ENCODE assay signal across 19 cellular contexts in genomic region chr10:96092999-96093767, GRCh38. TPM values are rescaled to one million over a fixed set of nuclear protein-coding genes. Genes with fewer than 3 reads are reported as not detected.
DNase-seq lines count a peak whose midpoint lies in the region; ATAC-seq, FAIRE-seq and TF ChIP-seq lines count a peak whose summit lies in the region.
"Had no signal": no experiment of that assay in that cellular context is flagged by ENCODE, and none has a peak within 500 bp of the region (broad histone marks: within the 10 kb centered on the region; RNA-seq: fewer than 3 reads in every experiment).

No MANE protein-coding gene starts in this region.

- CTCF ChIA-PET in K562 (lab: Yijun Ruan, JAX; ENCODE audit: low intra/inter-chr PET ratio), result no interaction called here

- H3K9ac ChIP-seq in DND-41 (ENCODE audit: low read depth, low read length) (no peak overlapping the region), K562 (ENCODE audit: insufficient read depth in 1 of 2, low read depth in 2 of 2, low read length in 2 of 2) (no peak overlapping the region), colonic mucosa (ENCODE audit: low read depth in 2 of 2, low read length in 2 of 2) (no peak overlapping the region)
- H3K9ac ChIP-seq: BLaER1 treated with 17β-estradiol and CSF1 and Interleukin-3, amounts not matched to agents 10 nM and 100 nM had no signal

- H3K27ac Mint-ChIP-seq in type B pancreatic cell, result peak overlapping the region; percentile 64
- H3K27ac Mint-ChIP-seq: B cell; CD8-positive, alpha-beta T cell; GM23338; HFFc6 had no signal

- H3K4me2 ChIP-seq in DND-41 (ENCODE audit: insufficient read depth, low read length) (no peak overlapping the region), K562 (ENCODE audit: insufficient read depth, low read length) (peak overlapping the region; percentile 4; the same call in 1 of the 2 replicates)
- H3K4me2 ChIP-seq: GM23338 had no signal

- H3K9me3 ChIP-seq in DND-41 (ENCODE audit: insufficient read depth, low read length, severe bottlenecking), result no peaks in the 10 kb centered on the region
- H3K9me3 ChIP-seq in K562 (replicated peaks; ENCODE audit: control insufficient read depth, insufficient read depth, low read depth, low read length), result no peaks in the 10 kb centered on the region; the same call in 1 of the 2 replicates
- H3K9me3 ChIP-seq in colonic mucosa, result no peaks in the 10 kb centered on the region

- ATAC-seq in DND-41 (ENCODE audit: insufficient read depth, low read depth), result no peak
- ATAC-seq in K562, result no peak
- ATAC-seq: CD8-positive, alpha-beta T cell; GM23338; HCT116 had no signal

- no peak for TF ChIP-seq EP300 in K562 (IDR thresholded peaks at IDR 0.05; ENCODE audit: low read length)

- TF ChIP-seq CTCF in DND-41 (IDR thresholded peaks at IDR 0.05; ENCODE audit: borderline replicate concordance, extremely low read depth, low read length, poor library complexity, severe bottlenecking) (no peak), K562 (IDR thresholded peaks at IDR 0.05 in 2 of 3, conservative IDR thresholded peaks at IDR 0.05 in 1 of 3; ENCODE audit: insufficient read depth in 2 of 3, low read depth in 1 of 3, low read length in 3 of 3) (no peak), type B pancreatic cell (conservative IDR thresholded peaks at IDR 0.05) (no peak), colonic mucosa (IDR thresholded peaks at IDR 0.05) (no peak)

- no peaks in the 10 kb centered on the region; the same call in none of the 2 replicates for H3K79me2 ChIP-seq in DND-41 (ENCODE audit: insufficient read depth, low read length)
- peaks cover 5% of the 10 kb centered on the region; the same call in 1 of the 3 replicates for H3K79me2 ChIP-seq in K562 (ENCODE audit: control insufficient read depth, insufficient read depth, low read length)

- H3K27me3 Mint-ChIP-seq in type B pancreatic cell, result peaks cover 3% of the 10 kb centered on the region

- TF ChIP-seq RAD21 in K562 (CRISPR knock-in tag; conservative IDR thresholded peaks at IDR 0.05 in 1 of 2, IDR thresholded peaks at IDR 0.05 in 1 of 2), result no peak

- no TSS peak for BruUV-seq in K562 (replicated peaks; lab: Mats Ljungman, UMichigan)

- in situ Hi-C loops in KBM-7 (cut with MboI; ENCODE audit: low pct_unique_long_range_greater_than_20kb, low sequenced_read_pairs), result no loop called here
- in situ Hi-C loops in K562 (cut with MboI), result no loop called here

- H2AFZ ChIP-seq in DND-41 (ENCODE audit: low read depth, low read length) (peak overlapping the region; percentile 35; the same call in 1 of the 2 replicates), K562 (ENCODE audit: low read depth, low read length) (peak overlapping the region; percentile 85)

- H3K27me3 ChIP-seq in DND-41 (ENCODE audit: insufficient read depth, low read length, poor library complexity) (peaks cover 6% of the 10 kb centered on the region), K562 (ENCODE audit: control insufficient read depth in 2 of 2, insufficient read depth in 2 of 2, low read length in 2 of 2) (no peaks in the 10 kb centered on the region), colonic mucosa (peaks cover 5% of the 10 kb centered on the region)
- H3K27me3 ChIP-seq: BLaER1 treated with 17β-estradiol and CSF1 and Interleukin-3, amounts not matched to agents 10 nM and 100 nM had no signal

- 51% methylated on average over 8 of the region's 8 CpGs for whole genome bisulfite sequencing in K562 (ENCODE audit: insufficient coverage, low coverage, missing lambda C conversion rate)

- POLR2A ChIA-PET in K562 (lab: Yijun Ruan, JAX), result no interaction called here

- TF ChIP-seq POLR2A in K562 (conservative IDR thresholded peaks at IDR 0.05), result no peak

- H3K4me3 ChIP-seq in DND-41 (ENCODE audit: low read depth in 1 of 2, low read length in 2 of 2) (no peak overlapping the region), K562 (no peak overlapping the region), colonic mucosa (no peak overlapping the region)
- H3K4me3 ChIP-seq: BLaER1 treated with 17β-estradiol and CSF1 and Interleukin-3, amounts not matched to agents 10 nM and 100 nM; GM23338 had no signal

- H3K36me3 Mint-ChIP-seq in type B pancreatic cell, result no peaks in the 10 kb centered on the region

- H3K4me1 ChIP-seq in DND-41 (ENCODE audit: insufficient read depth, low read length), result peaks cover 20% of the 10 kb centered on the region
- H3K4me1 ChIP-seq in K562 (replicated peaks in 1 of 2; ENCODE audit: control insufficient read depth in 2 of 2, insufficient read depth in 2 of 2, low read length in 2 of 2), result peaks cover 0 to 21% of the 10 kb centered on the region in 2 experiments; a peak in 4 of 5 replicates
- peaks cover 3% of the 10 kb centered on the region for H3K4me1 ChIP-seq in colonic mucosa

- intact Hi-C loops in K562 (cut with micrococcal nuclease) (no loop called here), colonic mucosa (cut with DNase I) (loop anchor here (5.0 kb wide), 1 partner anchor 34 kb away; no protein-coding TSS in a partner anchor)

- H3K9me3 Mint-ChIP-seq in type B pancreatic cell, result peaks cover 4% of the 10 kb centered on the region
- H3K9me3 Mint-ChIP-seq: GM23338 had no signal

- DNase-seq in DND-41 (no peak), KBM-7 (peak; percentile 11), K562 (ENCODE audit: extremely low read depth in 1 of 4, low spot score in 3 of 4) (no peak), type B pancreatic cell (ENCODE audit: extremely low spot score, unreplicated experiment) (no peak), colonic mucosa (no peak), RPMI8226 (no peak)
- DNase-seq: CD8-positive, alpha-beta T cell; DMS 273 treated with DMSO at 0.1 percent for 48 hours; DMS53; H7; HFFc6 had no signal

- H3K36me3 ChIP-seq in DND-41 (ENCODE audit: insufficient read depth, low read length), result no peaks in the 10 kb centered on the region
- H3K36me3 ChIP-seq in K562 (ENCODE audit: control insufficient read depth, insufficient read depth, low read length), result no peaks in the 10 kb centered on the region
- H3K36me3 ChIP-seq in colonic mucosa, result no peaks in the 10 kb centered on the region
- H3K36me3 ChIP-seq: BLaER1 treated with 17β-estradiol and CSF1 and Interleukin-3, amounts not matched to agents 10 nM and 100 nM had no signal

- no peak for FAIRE-seq in K562 (lab: Jason Lieb, UNC)
- FAIRE-seq: G401.6, GM12891, GM19239, HTR-8/SVneo had no signal

- no peak overlapping the region for H3K4me3 Mint-ChIP-seq in type B pancreatic cell
- H3K4me3 Mint-ChIP-seq: B cell; CD8-positive, alpha-beta T cell; GM23338; HFFc6 had no signal

- no peaks in the 10 kb centered on the region for H3K9me1 ChIP-seq in K562 (ENCODE audit: control insufficient read depth, insufficient read depth, low read length)

- no peaks in the 10 kb centered on the region for H4K20me1 ChIP-seq in DND-41 (ENCODE audit: insufficient read depth, low read length)
- H4K20me1 ChIP-seq in K562 (replicated peaks; ENCODE audit: control insufficient read depth, insufficient read depth, low read length), result no peaks in the 10 kb centered on the region
- H4K20me1 ChIP-seq: BLaER1 treated with 17β-estradiol and CSF1 and Interleukin-3, amounts not matched to agents 10 nM and 100 nM had no signal

- no peaks in the 10 kb centered on the region for H3K4me1 Mint-ChIP-seq in type B pancreatic cell (ENCODE audit: unreplicated experiment)
- H3K4me1 Mint-ChIP-seq: GM23338 had no signal

- H3K27ac ChIP-seq in DND-41 (ENCODE audit: low read length) (no peak overlapping the region), K562 (ENCODE audit: extremely low read depth, low read depth, low read length) (peak overlapping the region; percentile 57; the same call in 1 of the 3 replicates), colonic mucosa (no peak overlapping the region)
- H3K27ac ChIP-seq: BLaER1 treated with 17β-estradiol and CSF1 and Interleukin-3, amounts not matched to agents 10 nM and 100 nM had no signal

RNA-seq across cellular contexts. Expression of gene ZNF518A, which starts 36.9 kb away (rescaled TPM):
- total RNA-seq in K562 (2011; cell fraction: chromatin; rRNA removed; ENCODE audit: low replicate concordance), result 28.5 and 85.2 TPM in 2 replicates
- total RNA-seq in K562 (2011; cell fraction: nucleolus; rRNA removed), result 19.5 and 30.8 TPM in 2 replicates
- total RNA-seq in K562 (2011; cell fraction: nucleoplasm; rRNA removed), result 33.7 and 39.2 TPM in 2 replicates
- total RNA-seq in K562 (2014; rRNA removed), result 15.3 and 16.1 TPM in 2 replicates
- total RNA-seq in K562 (2014; rRNA removed; fragmentation: Illumina TruSeq; extraction: Trizol), result 30.0 and 32.8 TPM in 2 replicates
- total RNA-seq in K562 (2015; rRNA removed; fragmentation: Illumina TruSeq; extraction: Trizol), result 25.9 and 28.9 TPM in 2 replicates
- 20.7 and 25.8 TPM in 2 replicates for total RNA-seq in K562 (2021)
- polyA plus RNA-seq in K562 (2011; rRNA removed), result 17.5 and 20.8 TPM in 2 replicates
- polyA plus RNA-seq in K562 (2011; cell fraction: cytosol; rRNA removed), result 3.2 and 5.5 TPM in 2 replicates
- 19.6 and 27.6 TPM in 2 replicates for polyA plus RNA-seq in K562 (2011; cell fraction: nucleus; rRNA removed)
- 11.7 and 14.0 TPM in 2 replicates for polyA plus RNA-seq in K562 (2012)
- polyA plus RNA-seq in K562 (2014; fragmentation: Illumina TruSeq; extraction: Trizol), result 15.7 and 17.4 TPM in 2 replicates
- 10 to 100 TPM in 1 of 2 experiments, 1 to 10 TPM in 1; 6.3 to 11.4 TPM for polyA plus RNA-seq in K562 (2014; fragmentation: Nextera tagmentation; extraction: Ambion mirVana)
- 10.9 and 11.9 TPM in 2 replicates for polyA plus RNA-seq in K562 (2014; rRNA removed)
- 36.9 and 40.5 TPM in 2 replicates for polyA minus RNA-seq in K562 (2011; rRNA and poly(A)+ RNA removed)
- polyA minus RNA-seq in K562 (2011; cell fraction: cytosol; rRNA and poly(A)+ RNA removed), result 13.7 and 15.2 TPM in 2 replicates
- 35.4 and 49.2 TPM in 2 replicates for polyA minus RNA-seq in K562 (2011; cell fraction: nucleus; rRNA and poly(A)+ RNA removed)
- total RNA-seq in type B pancreatic cell (ENCODE audit: low replicate concordance), result 31.6 and 33.7 TPM in 2 replicates
- 10 to 100 TPM; 28.5 to 29.4 TPM for total RNA-seq in colonic mucosa

RNA-seq across cellular contexts. Expression of gene CCNJ, which starts 49.8 kb away (rescaled TPM):
- 6.1 and 9.9 TPM in 2 replicates for total RNA-seq in K562 (2011; cell fraction: chromatin; rRNA removed; ENCODE audit: low replicate concordance)
- 4.5 and 7.5 TPM in 2 replicates for total RNA-seq in K562 (2011; cell fraction: nucleolus; rRNA removed)
- 6.5 and 10.7 TPM in 2 replicates for total RNA-seq in K562 (2011; cell fraction: nucleoplasm; rRNA removed)
- total RNA-seq in K562 (2014; rRNA removed), result 5.5 and 5.9 TPM in 2 replicates
- 10.8 and 11.7 TPM in 2 replicates for total RNA-seq in K562 (2014; rRNA removed; fragmentation: Illumina TruSeq; extraction: Trizol)
- 8.5 and 9.6 TPM in 2 replicates for total RNA-seq in K562 (2015; rRNA removed; fragmentation: Illumina TruSeq; extraction: Trizol)
- total RNA-seq in K562 (2021), result 9.2 TPM in 2 replicates
- polyA plus RNA-seq in K562 (2011; rRNA removed), result 15.7 and 16.9 TPM in 2 replicates
- polyA plus RNA-seq in K562 (2011; cell fraction: cytosol; rRNA removed), result 11.4 and 13.1 TPM in 2 replicates
- polyA plus RNA-seq in K562 (2011; cell fraction: nucleus; rRNA removed), result 9.5 and 11.2 TPM in 2 replicates
- polyA plus RNA-seq in K562 (2012), result 5.4 and 5.9 TPM in 2 replicates
- polyA plus RNA-seq in K562 (2014; fragmentation: Illumina TruSeq; extraction: Trizol), result 10.1 and 10.6 TPM in 2 replicates
- polyA plus RNA-seq in K562 (2014; fragmentation: Nextera tagmentation; extraction: Ambion mirVana), result 1 to 10 TPM in 1 of 2 experiments, under 1 TPM in 1; 0.69 to 2.4 TPM
- polyA plus RNA-seq in K562 (2014; rRNA removed), result 8.6 and 8.9 TPM in 2 replicates
- polyA minus RNA-seq in K562 (2011; rRNA and poly(A)+ RNA removed), result 32.0 and 33.3 TPM in 2 replicates
- polyA minus RNA-seq in K562 (2011; cell fraction: cytosol; rRNA and poly(A)+ RNA removed), result 9.4 and 13.2 TPM in 2 replicates
- 4.7 and 8.8 TPM in 2 replicates for polyA minus RNA-seq in K562 (2011; cell fraction: nucleus; rRNA and poly(A)+ RNA removed)
- 19.4 and 29.7 TPM in 2 replicates for total RNA-seq in type B pancreatic cell (ENCODE audit: low replicate concordance)
- total RNA-seq in colonic mucosa, result 1 to 10 TPM; 5.0 to 8.9 TPM
